Comparison of ENCODE assay signal across 17 cellular contexts in the genomic region with DNA sequence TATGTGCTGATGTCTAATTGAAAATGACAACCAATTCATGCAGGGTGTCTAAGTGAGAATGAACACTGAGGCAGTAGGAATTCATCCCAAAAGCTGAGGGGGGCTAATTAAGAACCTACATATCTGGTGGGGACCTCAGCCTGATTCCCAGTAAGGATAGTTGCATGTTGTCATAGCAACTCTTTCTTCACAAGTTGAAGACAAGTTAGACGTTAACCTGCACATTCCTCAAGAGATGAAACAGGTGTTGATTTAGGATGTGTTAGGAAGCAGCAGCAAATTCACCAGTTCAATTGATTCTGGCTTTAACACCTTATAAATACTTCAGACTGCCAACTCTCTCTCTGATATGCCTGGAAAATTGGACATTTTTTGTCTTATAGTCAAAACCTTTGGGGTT. TPM values are rescaled to one million over a fixed set of nuclear protein-coding genes. Genes with fewer than 3 reads are reported as not detected.
DNase-seq lines count a peak whose midpoint lies in the region; ATAC-seq and TF ChIP-seq lines count a peak whose summit lies in the region.
"Had no signal": no experiment of that assay in that cellular context is flagged by ENCODE, and none has a peak within 500 bp of the region (broad histone marks: within the 10 kb centered on the region; RNA-seq: fewer than 3 reads in every experiment).

No MANE protein-coding gene starts in this region.

- no peak for TF ChIP-seq CTCF in heart left ventricle (IDR thresholded peaks at IDR 0.05)
- TF ChIP-seq CTCF in chondrocyte (IDR thresholded peaks at IDR 0.05) = no peak
- TF ChIP-seq CTCF in sigmoid colon (IDR thresholded peaks at IDR 0.05) = no peak

- TF ChIP-seq POLR2A in heart left ventricle (IDR thresholded peaks at IDR 0.05) = no peak
- TF ChIP-seq POLR2A in sigmoid colon (IDR thresholded peaks at IDR 0.05) = no peak

- intact Hi-C loops in heart left ventricle (cut with DNase I) (loop anchor here in 2 of 10 donors (10.0 kb wide), 1 partner anchor 49 kb away; no protein-coding TSS in a partner anchor), Right ventricle myocardium superior (cut with DNase I) (no loop called here), sigmoid colon (cut with DNase I) (no loop called here)

- peak overlapping the region; percentile 90 for H3K27ac Mint-ChIP-seq in chondrocyte (ENCODE audit: unreplicated experiment)
- H3K27ac Mint-ChIP-seq in T-helper 2 cell treated with Interferon-gamma antibody and Interleukin-4, amounts not matched to agents 5 μg/mL and 100 μg/mL, for 36 hours = no peak overlapping the region
- H3K27ac Mint-ChIP-seq: CD8-positive, alpha-beta memory T cell had no signal

- H3K36me3 ChIP-seq in heart left ventricle (no peaks in the 10 kb centered on the region), sigmoid colon (no peaks in the 10 kb centered on the region), thymus (ENCODE audit: control insufficient read depth, insufficient read depth) (no peaks in the 10 kb centered on the region)
- H3K36me3 ChIP-seq: BLaER1 had no signal

- H3K4me3 Mint-ChIP-seq in chondrocyte (ENCODE audit: unreplicated experiment) = no peak overlapping the region
- no peak overlapping the region for H3K4me3 Mint-ChIP-seq in T-helper 2 cell treated with Interferon-gamma antibody and Interleukin-4, amounts not matched to agents 5 μg/mL and 100 μg/mL, for 36 hours
- H3K4me3 Mint-ChIP-seq: CD8-positive, alpha-beta memory T cell had no signal

- H3K27me3 ChIP-seq in heart left ventricle (no peaks in the 10 kb centered on the region), sigmoid colon (no peaks in the 10 kb centered on the region), thymus (ENCODE audit: control insufficient read depth, insufficient read depth) (no peaks in the 10 kb centered on the region)
- H3K27me3 ChIP-seq: BLaER1 had no signal

- ATAC-seq in heart left ventricle (no peak), Right ventricle myocardium superior (ENCODE audit: poor library complexity) (no peak), GM21528 (IDR thresholded peaks at IDR 0.05; ENCODE audit: low FRiP score, unreplicated experiment) (no peak)

- H3K27me3 Mint-ChIP-seq in chondrocyte (ENCODE audit: low read depth) = no peaks in the 10 kb centered on the region
- H3K27me3 Mint-ChIP-seq in T-helper 2 cell treated with Interferon-gamma antibody and Interleukin-4, amounts not matched to agents 5 μg/mL and 100 μg/mL, for 36 hours (ENCODE audit: low read depth) = no peaks in the 10 kb centered on the region
- H3K27me3 Mint-ChIP-seq: CD8-positive, alpha-beta memory T cell had no signal

- H3K4me1 ChIP-seq in heart left ventricle (peaks cover 11 to 87% (median 67%) of the 10 kb centered on the region in 12 donors), sigmoid colon (peaks cover 0 to 55% (median 38%) of the 10 kb centered on the region in 4 donors), thymus (ENCODE audit: control insufficient read depth, insufficient read depth, low read length) (no peaks in the 10 kb centered on the region)

- 32 to 61% (median 48%) methylated on average over 1 of the region's 1 CpG for WGBS in heart left ventricle, 4 donors
- 29 to 69% methylated on average over 1 of the region's 1 CpG for WGBS in sigmoid colon, 2 donors
- 80% methylated on average over 1 of the region's 1 CpG for WGBS in thymus

- DNase-seq in heart left ventricle = no peak
- no peak for DNase-seq in Right ventricle myocardium superior
- DNase-seq in chondrocyte (ENCODE audit: low spot score) = no peak
- no peak for DNase-seq in sigmoid colon
- DNase-seq in NCI-H1436 (lab: John Stamatoyannopoulos, UW) = no peak
- no peak for DNase-seq in T-helper 2 cell treated with Interferon-gamma antibody and Interleukin-4, amounts not matched to agents 5 μg/mL and 100 μg/mL, for 36 hours (ENCODE audit: low spot score)
- DNase-seq: CD8-positive, alpha-beta memory T cell; GF-D8; GM23248; NCI-H1105 treated with DMSO at 0.1 percent for 48 hours; NCI-H187 treated with DMSO at 0.1 percent for 48 hours; NCI-H2171 treated with DMSO at 0.1 percent for 48 hours had no signal

- no peaks in the 10 kb centered on the region for H3K36me3 Mint-ChIP-seq in chondrocyte (ENCODE audit: low read depth)
- H3K36me3 Mint-ChIP-seq in T-helper 2 cell treated with Interferon-gamma antibody and Interleukin-4, amounts not matched to agents 5 μg/mL and 100 μg/mL, for 36 hours (ENCODE audit: low read depth) = peaks cover 3% of the 10 kb centered on the region
- H3K36me3 Mint-ChIP-seq: CD8-positive, alpha-beta memory T cell had no signal

- peaks cover 53% of the 10 kb centered on the region for H3K4me1 Mint-ChIP-seq in chondrocyte (ENCODE audit: low read depth)
- peaks cover 46% of the 10 kb centered on the region for H3K4me1 Mint-ChIP-seq in T-helper 2 cell treated with Interferon-gamma antibody and Interleukin-4, amounts not matched to agents 5 μg/mL and 100 μg/mL, for 36 hours (ENCODE audit: low read depth)

- H3K9me3 ChIP-seq in heart left ventricle = no peaks in the 10 kb centered on the region
- H3K9me3 ChIP-seq in sigmoid colon = no peaks in the 10 kb centered on the region
- H3K9me3 ChIP-seq in thymus (ENCODE audit: control insufficient read depth) = no peaks in the 10 kb centered on the region
- H3K9me3 ChIP-seq: BLaER1 had no signal

- H3K4me3 ChIP-seq in heart left ventricle (no peak overlapping the region), sigmoid colon (no peak overlapping the region), thymus (ENCODE audit: low read length) (no peak overlapping the region)
- H3K4me3 ChIP-seq: BLaER1, GM23248 had no signal

- no peak for TF ChIP-seq EP300 in sigmoid colon (IDR thresholded peaks at IDR 0.05)

- no peaks in the 10 kb centered on the region for H3K9me3 Mint-ChIP-seq in chondrocyte (ENCODE audit: low read depth)
- no peaks in the 10 kb centered on the region for H3K9me3 Mint-ChIP-seq in T-helper 2 cell treated with Interferon-gamma antibody and Interleukin-4, amounts not matched to agents 5 μg/mL and 100 μg/mL, for 36 hours
- H3K9me3 Mint-ChIP-seq: CD8-positive, alpha-beta memory T cell had no signal

- H3K27ac ChIP-seq in heart left ventricle (peak overlapping the region in 11 of 12 donors; percentile 52 to 80 (median 61)), sigmoid colon (peak overlapping the region; percentile 41 to 70 (median 56)), thymus (ENCODE audit: low read depth) (peak overlapping the region; percentile 5)
- H3K27ac ChIP-seq: 22Rv1, BLaER1, KMS-11 had no signal

RNA-seq across cellular contexts. Expression of a gene that starts 7.3 kb away (rescaled TPM):
- total RNA-seq in heart left ventricle = 10 to 100 TPM; 32.4 to 87.4 (median 44.7) TPM
- polyA plus RNA-seq in heart left ventricle = 10 to 100 TPM; 14.5 to 36.8 TPM
- total RNA-seq in Right ventricle myocardium superior = 46.2 TPM
- total RNA-seq in chondrocyte = 20.7 to 33.7 TPM (median 32.1 TPM) in 3 replicates
- total RNA-seq in sigmoid colon = 10 to 100 TPM; 35.2 to 38.9 (median 36.5) TPM
- polyA plus RNA-seq in sigmoid colon = 10 to 100 TPM; 14.4 to 22.7 (median 17.8) TPM
- polyA plus RNA-seq in thymus = 12.6 TPM

RNA-seq across cellular contexts. Expression of a gene that starts 52.9 kb away (rescaled TPM):
- total RNA-seq in heart left ventricle = 10 to 100 TPM; 24.1 to 43.4 (median 30.7) TPM
- 10 to 100 TPM; 37.0 to 55.3 TPM for polyA plus RNA-seq in heart left ventricle
- total RNA-seq in Right ventricle myocardium superior = 36.3 TPM
- 19.0 to 20.8 TPM (median 20.0 TPM) in 3 replicates for total RNA-seq in chondrocyte
- 10 to 100 TPM; 17.8 to 54.8 (median 28.6) TPM for total RNA-seq in sigmoid colon
- polyA plus RNA-seq in sigmoid colon = 10 to 100 TPM; 17.4 to 30.1 (median 26.6) TPM
- 34.3 TPM for polyA plus RNA-seq in thymus

Comparison
In these comparisons a context has a peak if more than half of its experiments do, and no peak if none do; other contexts are left out.
1. H3K27ac ChIP-seq: peak in every context shown above with its lines; median percentile 61 in heart left ventricle; 56 in sigmoid colon; 5 in thymus.